Comparison of ENCODE assay signal across 15 cellular contexts in genomic region chr2:215698566-215698965, GRCh38.
A peak's percentile ranks its signal among the peaks of the same experiment; 100 is the strongest.
DNase-seq lines count a peak whose midpoint lies in the region; ATAC-seq and TF ChIP-seq lines count a peak whose summit lies in the region.
"Had no signal": no experiment of that assay in that cellular context is flagged by ENCODE, and none has a peak within 500 bp of the region (broad histone marks: within the 10 kb centered on the region; RNA-seq: fewer than 3 reads in every experiment).

No MANE protein-coding gene starts in this region.

- intact Hi-C loops in upper lobe of right lung (cut with DNase I): no loop called here
- intact Hi-C loops in testis (cut with DNase I; ENCODE audit: low total_unique reads): no loop called here

- TF ChIP-seq POLR2A in testis (IDR thresholded peaks at IDR 0.05): no peak

- no peak for TF ChIP-seq CTCF in upper lobe of right lung (IDR thresholded peaks at IDR 0.05)
- TF ChIP-seq CTCF in testis (IDR thresholded peaks at IDR 0.05): no peak

- H3K36me3 ChIP-seq in upper lobe of right lung: no peaks in the 10 kb centered on the region
- H3K36me3 ChIP-seq in testis (ENCODE audit: low read depth, missing control alignments): no peaks in the 10 kb centered on the region
- H3K36me3 ChIP-seq: left ventricle myocardium inferior had no signal

- H3K4me1 ChIP-seq in upper lobe of right lung: peaks cover 12% of the 10 kb centered on the region
- no peaks in the 10 kb centered on the region for H3K4me1 ChIP-seq in testis

- peak; percentile 43 for DNase-seq in DMS53 (lab: John Stamatoyannopoulos, UW)
- DNase-seq in DMS53 treated with DMSO at 0.1 percent for 48 hours (lab: John Stamatoyannopoulos, UW; ENCODE audit: unreplicated experiment): no peak
- DNase-seq in T1000 (lab: John Stamatoyannopoulos, UW): peak; percentile 19
- peak; percentile 88 for DNase-seq in fibroblast of the conjunctiva (ENCODE audit: low read depth)
- DNase-seq in upper lobe of right lung: no peak
- no peak for DNase-seq in testis
- no peak for DNase-seq in C1 segment of cervical spinal cord (lab: John Stamatoyannopoulos, UW)
- DNase-seq: 8988T; activated CD4-positive, CD25-positive, alpha-beta regulatory T cell; activated T-cell treated with anti-CD3 and anti-CD28 coated beads, Interleukin-2, amount 50 U/mL, for 4 hours; left ventricle myocardium inferior; nucleus accumbens; SHP77 treated with DMSO at 0.1 percent for 48 hours; stimulated activated naive B cell treated with anti-CD40 and anti-IgM and Interleukin-4, amounts not matched to agents 10 μg/mL and 1 μg/mL and 100 μg/mL, for 72 hours had no signal

- H3K9me3 ChIP-seq in upper lobe of right lung (no peaks in the 10 kb centered on the region), testis (no peaks in the 10 kb centered on the region)

- H3K27ac ChIP-seq in upper lobe of right lung (no peak overlapping the region), testis (no peak overlapping the region)
- H3K27ac ChIP-seq: left ventricle myocardium inferior had no signal

- H3K4me3 ChIP-seq in upper lobe of right lung (no peak overlapping the region), testis (no peak overlapping the region)
- H3K4me3 ChIP-seq: left ventricle myocardium inferior had no signal

- WGBS in testis, 2 donors: 88 to 96% methylated on average over 2 of the region's 2 CpGs

- ATAC-seq in upper lobe of right lung: peak; percentile 50
- no peak for ATAC-seq in GM18873 (IDR thresholded peaks at IDR 0.05; ENCODE audit: low FRiP score, unreplicated experiment)
- ATAC-seq: activated T-cell treated with anti-CD3 and anti-CD28 coated beads, Interleukin-2, amount 50 U/mL, for 4 hours; stimulated activated naive B cell treated with anti-CD40 and anti-IgM and Interleukin-4, amounts not matched to agents 10 μg/mL and 1 μg/mL and 100 μg/mL, for 72 hours had no signal

- H3K27me3 ChIP-seq in upper lobe of right lung (no peaks in the 10 kb centered on the region), testis (no peaks in the 10 kb centered on the region)

Comparison
In these comparisons a context has a peak if more than half of its experiments do, and no peak if none do; other contexts are left out.
1. DNase-seq: peak in DMS53 (single experiment), T1000 (single experiment) and fibroblast of the conjunctiva (single experiment); none in DMS53 treated with DMSO at 0.1 percent for 48 hours (single experiment), upper lobe of right lung (single experiment), testis (single experiment) and C1 segment of cervical spinal cord (0 of 14).